Comparison of ENCODE assay signal across 10 cellular contexts in the genomic region with DNA sequence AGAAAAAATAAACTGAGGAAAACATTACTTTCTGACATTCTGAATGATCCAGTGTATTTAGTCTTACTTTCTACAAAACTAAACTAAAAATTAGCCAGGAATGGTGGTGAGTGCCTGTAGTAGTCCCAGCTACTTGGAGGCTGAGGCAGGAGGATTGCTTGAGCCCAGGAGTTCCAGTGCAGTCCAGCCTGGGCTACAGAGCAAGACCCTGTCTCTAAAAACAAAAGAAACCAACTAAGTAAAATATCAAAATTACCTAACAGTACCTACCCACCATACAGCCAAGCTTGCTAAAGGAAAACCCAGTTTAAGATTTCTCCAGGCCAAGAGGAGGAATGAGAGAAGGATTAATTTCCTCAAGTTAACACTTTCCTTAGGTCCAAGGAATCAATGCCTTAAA. TPM values are rescaled to one million over a fixed set of nuclear protein-coding genes. Genes with fewer than 3 reads are reported as not detected.
DNase-seq lines count a peak whose midpoint lies in the region; ATAC-seq and TF ChIP-seq lines count a peak whose summit lies in the region.
"Had no signal": no experiment of that assay in that cellular context is flagged by ENCODE, and none has a peak within 500 bp of the region (broad histone marks: within the 10 kb centered on the region; RNA-seq: fewer than 3 reads in every experiment).

No MANE protein-coding gene starts in this region.

- H3K4me3 Mint-ChIP-seq in T-cell: peak overlapping the region in 1 of 3 donors; percentile 92
- H3K4me3 Mint-ChIP-seq: dendritic cell treated with granulocyte-macrophage colony-stimulating factor and Interleukin-4, amounts not matched to agents 40 ng/mL and 50 ng/mL, for 4 days had no signal

- DNase-seq in GM06990 (ENCODE audit: extremely low read depth, insufficient read length): no peak
- no peak for DNase-seq in T-cell
- DNase-seq in hepatocyte (ENCODE audit: low spot score): no peak
- DNase-seq in GM19238 (ENCODE audit: insufficient read length, low spot score): no peak
- no peak for DNase-seq in heart left ventricle
- no peak for DNase-seq in stimulated activated CD4-positive, alpha-beta T cell treated with anti-CD3 and anti-CD28 coated beads, Interleukin-2, amount 100 ng/mL, for 24 hours
- DNase-seq: NCI-H2227 treated with DMSO at 0.1 percent for 48 hours had no signal

- H3K79me2 ChIP-seq in hepatocyte: peaks cover 86% of the 10 kb centered on the region

- H2AFZ ChIP-seq in hepatocyte: no peak overlapping the region

- H4K20me1 ChIP-seq in hepatocyte (ENCODE audit: insufficient read depth, poor library complexity, severe bottlenecking): peaks cover 35% of the 10 kb centered on the region

- TF ChIP-seq POLR2A in heart left ventricle (IDR thresholded peaks at IDR 0.05): no peak

- TF ChIP-seq CTCF in 22Rv1 (IDR thresholded peaks at IDR 0.05) (no peak), GM06990 (IDR thresholded peaks at IDR 0.05; ENCODE audit: insufficient read depth, low read length, poor library complexity, severe bottlenecking) (no peak), hepatocyte (IDR thresholded peaks at IDR 0.05; ENCODE audit: poor library complexity) (no peak), heart left ventricle (IDR thresholded peaks at IDR 0.05) (no peak)

- intact Hi-C loops in heart left ventricle (cut with DNase I): loop anchor here in 3 of 10 donors (5.0 to 10.0 kb wide), 4 partner anchors 44 to 278 kb away; partner anchors contain the start of gene COQ10B (in 1 of the 3)

- H3K36me3 ChIP-seq in GM06990 (ENCODE audit: control insufficient read depth, insufficient read depth, low read length) (peaks cover 17% of the 10 kb centered on the region), hepatocyte (replicated peaks; ENCODE audit: insufficient read depth, low read depth) (peaks cover 5% of the 10 kb centered on the region), heart left ventricle (peaks cover 0 to 68% (median 65%) of the 10 kb centered on the region in 9 donors)

- H3K4me2 ChIP-seq in hepatocyte: peak overlapping the region; percentile 87

- H3K27ac ChIP-seq in 22Rv1 (peak overlapping the region; percentile 99), hepatocyte (no peak overlapping the region), heart left ventricle (no peak overlapping the region)

- H3K27me3 Mint-ChIP-seq in T-cell: no peaks in the 10 kb centered on the region
- H3K27me3 Mint-ChIP-seq: dendritic cell treated with granulocyte-macrophage colony-stimulating factor and Interleukin-4, amounts not matched to agents 40 ng/mL and 50 ng/mL, for 4 days had no signal

- H3K9me3 Mint-ChIP-seq in T-cell: no peaks in the 10 kb centered on the region
- H3K9me3 Mint-ChIP-seq: dendritic cell treated with granulocyte-macrophage colony-stimulating factor and Interleukin-4, amounts not matched to agents 40 ng/mL and 50 ng/mL, for 4 days had no signal

- no peaks in the 10 kb centered on the region for H3K9me2 ChIP-seq in hepatocyte (replicated peaks; ENCODE audit: insufficient read depth)

- H3K27me3 ChIP-seq in GM06990 (replicated peaks; ENCODE audit: control insufficient read depth, insufficient read depth, low read length): no peaks in the 10 kb centered on the region
- no peaks in the 10 kb centered on the region for H3K27me3 ChIP-seq in hepatocyte
- H3K27me3 ChIP-seq in heart left ventricle: no peaks in the 10 kb centered on the region

- peaks cover 20% of the 10 kb centered on the region for H3K4me1 ChIP-seq in hepatocyte (ENCODE audit: insufficient read depth)
- peaks cover 3 to 44% (median 28%) of the 10 kb centered on the region in 12 donors for H3K4me1 ChIP-seq in heart left ventricle

- no peaks in the 10 kb centered on the region for H3K9me3 ChIP-seq in hepatocyte (ENCODE audit: low read depth)
- H3K9me3 ChIP-seq in heart left ventricle: no peaks in the 10 kb centered on the region

- ATAC-seq in T-cell (replicated peaks in 1 of 4) (no peak), heart left ventricle (no peak), HG02610 (IDR thresholded peaks at IDR 0.05; ENCODE audit: unreplicated experiment) (no peak)

- peak overlapping the region; percentile 97 for H3K4me3 ChIP-seq in GM06990 (replicated peaks; ENCODE audit: low read depth, low read length)
- H3K4me3 ChIP-seq in hepatocyte: no peak overlapping the region
- H3K4me3 ChIP-seq in heart left ventricle: no peak overlapping the region

- H3K36me3 Mint-ChIP-seq in T-cell: peaks cover 36% of the 10 kb centered on the region

- CTCF ChIA-PET in T-cell (lab: Charles Lee): interaction anchor here in 1 of 2 donors (0.5 to 0.7 kb wide), 2 partner anchors 39 to 391 kb away, joined by 3 to 4 read pairs; no protein-coding TSS in a partner anchor

- POLR2A ChIA-PET in T-cell (lab: Charles Lee): interaction anchor here in 1 of 2 donors (1.8 kb wide), 1 partner anchor 44 kb away, joined by 5 read pairs; no protein-coding TSS in a partner anchor

- peaks cover 50 to 54% (median 52%) of the 10 kb centered on the region in 3 donors for H3K4me1 Mint-ChIP-seq in T-cell

- H3K27ac Mint-ChIP-seq in T-cell: peak overlapping the region; percentile 48 to 98
- H3K27ac Mint-ChIP-seq: dendritic cell treated with granulocyte-macrophage colony-stimulating factor and Interleukin-4, amounts not matched to agents 40 ng/mL and 50 ng/mL, for 4 days had no signal

RNA-seq across cellular contexts. Expression of gene HSPD1, which starts 2.9 kb away (rescaled TPM):
- 100 to 1,000 TPM; 125 to 164 (median 130) TPM for total RNA-seq in T-cell
- total RNA-seq in hepatocyte: 327 and 339 TPM in 2 replicates
- polyA plus RNA-seq in hepatocyte: 293 and 309 TPM in 2 replicates
- 100 to 1,000 TPM in 7 of 9 donors, 10 to 100 TPM in 2; 86.7 to 154 (median 118) TPM for total RNA-seq in heart left ventricle
- 100 to 1,000 TPM; 121 to 246 TPM for polyA plus RNA-seq in heart left ventricle

RNA-seq across cellular contexts. Expression of gene HSPE1, which starts 3.5 kb away (rescaled TPM):
- 10 to 100 TPM; 49.9 to 72.7 (median 55.1) TPM for total RNA-seq in T-cell
- 146 and 194 TPM in 2 replicates for total RNA-seq in hepatocyte
- polyA plus RNA-seq in hepatocyte: 348 and 360 TPM in 2 replicates
- total RNA-seq in heart left ventricle: 100 to 1,000 TPM in 6 of 9 donors, 10 to 100 TPM in 3; 75.0 to 136 (median 102) TPM
- 100 to 1,000 TPM; 184 to 261 TPM for polyA plus RNA-seq in heart left ventricle

RNA-seq across cellular contexts. Expression of gene MOB4, which starts 19.2 kb away (rescaled TPM):
- 10 to 100 TPM; 16.6 to 20.2 (median 17.7) TPM for total RNA-seq in T-cell
- total RNA-seq in hepatocyte: 44.0 and 50.1 TPM in 2 replicates
- polyA plus RNA-seq in hepatocyte: 42.2 and 44.1 TPM in 2 replicates
- 10 to 100 TPM; 25.6 to 40.9 (median 35.2) TPM for total RNA-seq in heart left ventricle
- 10 to 100 TPM; 19.6 to 48.9 TPM for polyA plus RNA-seq in heart left ventricle

RNA-seq across cellular contexts. Expression of gene COQ10B, which starts 43.3 kb away (rescaled TPM):
- total RNA-seq in T-cell: 10 to 100 TPM; 27.3 to 51.4 (median 28.0) TPM
- total RNA-seq in hepatocyte: 40.2 and 44.4 TPM in 2 replicates
- polyA plus RNA-seq in hepatocyte: 40.7 and 46.1 TPM in 2 replicates
- 10 to 100 TPM; 26.6 to 39.9 (median 33.8) TPM for total RNA-seq in heart left ventricle
- 10 to 100 TPM; 21.6 to 38.5 TPM for polyA plus RNA-seq in heart left ventricle
